Comparison of ENCODE assay signal across 7 cellular contexts in genomic region chr21:15104470-15104869, GRCh38.
"Had no signal": no experiment of that assay in that cellular context is flagged by ENCODE, and none has a peak within 500 bp of the region (broad histone marks: within the 10 kb centered on the region; RNA-seq: fewer than 3 reads in every experiment).

No MANE protein-coding gene starts in this region.

- H3K4me3 Mint-ChIP-seq: IgD-negative memory B cell had no signal

- H3K27ac ChIP-seq: HL-60, KMS-11 had no signal

- H3K9me3 Mint-ChIP-seq: IgD-negative memory B cell had no signal

- H3K4me1 Mint-ChIP-seq: IgD-negative memory B cell had no signal

- FAIRE-seq: HTR-8/SVneo had no signal

- H3K27ac Mint-ChIP-seq: IgD-negative memory B cell had no signal

- H3K4me2 ChIP-seq: KMS-11 had no signal

- H3K9ac ChIP-seq: KMS-11 had no signal

- DNase-seq: IMR-90, KBM-7, KG1 had no signal
